Comparison of ENCODE assay signal across 13 cellular contexts in genomic region chr11:61577383-61578118, GRCh38. TPM values are rescaled to one million over a fixed set of nuclear protein-coding genes. Genes with fewer than 3 reads are reported as not detected.
DNase-seq lines count a peak whose midpoint lies in the region; ATAC-seq, FAIRE-seq and TF ChIP-seq lines count a peak whose summit lies in the region.
"Had no signal": no experiment of that assay in that cellular context is flagged by ENCODE, and none has a peak within 500 bp of the region (broad histone marks: within the 10 kb centered on the region; RNA-seq: fewer than 3 reads in every experiment).

No MANE protein-coding gene starts in this region.

- H3K9me3 Mint-ChIP-seq in MCF 10A (ENCODE audit: unreplicated experiment), result no peaks in the 10 kb centered on the region
- H3K9me3 Mint-ChIP-seq: stimulated activated memory B cell treated with anti-CD40 and anti-IgM and Interleukin-4, amounts not matched to agents 10 μg/mL and 1 μg/mL and 100 μg/mL, for 72 hours had no signal

- no peak overlapping the region for H3K27ac Mint-ChIP-seq in MCF 10A (ENCODE audit: low read depth, unreplicated experiment)
- H3K27ac Mint-ChIP-seq: stimulated activated memory B cell treated with anti-CD40 and anti-IgM and Interleukin-4, amounts not matched to agents 10 μg/mL and 1 μg/mL and 100 μg/mL, for 72 hours had no signal

- no peaks in the 10 kb centered on the region; a peak in 1 of 4 replicates for H3K79me2 ChIP-seq in H1 (ENCODE audit: control insufficient read depth in 1 of 2, insufficient read depth in 2 of 2, low read length in 2 of 2)

- TF ChIP-seq POLR2A in IMR-90 (IDR thresholded peaks at IDR 0.05; ENCODE audit: low read depth, low read length) (no peak), H1 (IDR thresholded peaks at IDR 0.05; ENCODE audit: control extremely low read depth in 1 of 2, low read depth in 2 of 2, low read length in 2 of 2) (no peak), body of pancreas (IDR thresholded peaks at IDR 0.05) (no peak)

- in situ Hi-C loops in IMR-90 (cut with MboI; ENCODE audit: low sequenced_read_pairs), result no loop called here

- H4K20me1 ChIP-seq in IMR-90 (ENCODE audit: insufficient read depth, low read length) (no peaks in the 10 kb centered on the region), H1 (replicated peaks in 1 of 2; ENCODE audit: control insufficient read depth in 1 of 2, insufficient read depth in 2 of 2, low read length in 2 of 2) (peaks cover 0 to 23% of the 10 kb centered on the region in 2 experiments)

- dilution Hi-C loops in IMR-90 (cut with HindIII; ENCODE audit: low sequenced_read_pairs, unreplicated experiment), result no loop called here

- H4K91ac ChIP-seq in IMR-90 (ENCODE audit: insufficient read depth, low read depth, low read length) (no peak overlapping the region), H1 (replicated peaks; ENCODE audit: insufficient read length, low read length) (no peak overlapping the region)

- H4K5ac ChIP-seq in IMR-90 (ENCODE audit: low read depth, low read length), result no peak overlapping the region
- H4K5ac ChIP-seq in H1 (ENCODE audit: insufficient read length, low read depth, low read length), result peak overlapping the region; percentile 22

- no peak overlapping the region for H2BK5ac ChIP-seq in IMR-90 (ENCODE audit: low read depth, low read length, poor library complexity, severe bottlenecking)
- H2BK5ac ChIP-seq in H1 (ENCODE audit: low read depth, low read length), result peak overlapping the region; percentile 48; the same call in 1 of the 2 replicates

- FAIRE-seq in H1 (lab: Jason Lieb, UNC), result no peak

- no peaks in the 10 kb centered on the region for H3K36me3 Mint-ChIP-seq in MCF 10A (ENCODE audit: insufficient read depth, unreplicated experiment)
- H3K36me3 Mint-ChIP-seq: stimulated activated memory B cell treated with anti-CD40 and anti-IgM and Interleukin-4, amounts not matched to agents 10 μg/mL and 1 μg/mL and 100 μg/mL, for 72 hours had no signal

- TF ChIP-seq RAD21 in IMR-90 (IDR thresholded peaks at IDR 0.05; ENCODE audit: low read length) (0 out of 2 replicates have a peak, but pooled peaks have one; percentile 18), H1 (IDR thresholded peaks at IDR 0.05 in 1 of 2, conservative IDR thresholded peaks at IDR 0.05 in 1 of 2; ENCODE audit: low read depth in 2 of 2, low read length in 2 of 2) (peak; percentile 60 to 72), liver (IDR thresholded peaks at IDR 0.05) (peak; percentile 65 to 70)

- no peak overlapping the region for H2BK12ac ChIP-seq in H1 (ENCODE audit: low read depth, low read length)

- no peak overlapping the region for H3K4me3 Mint-ChIP-seq in MCF 10A (ENCODE audit: unreplicated experiment)
- H3K4me3 Mint-ChIP-seq: stimulated activated memory B cell treated with anti-CD40 and anti-IgM and Interleukin-4, amounts not matched to agents 10 μg/mL and 1 μg/mL and 100 μg/mL, for 72 hours had no signal

- no peak overlapping the region for H3K4ac ChIP-seq in IMR-90 (ENCODE audit: low read depth, low read length)
- no peak overlapping the region for H3K4ac ChIP-seq in H1 (replicated peaks; ENCODE audit: insufficient read length, low read depth, low read length)

- H3K9me3 ChIP-seq in IMR-90 (ENCODE audit: control insufficient read depth, insufficient read depth, low read length), result no peaks in the 10 kb centered on the region
- H3K9me3 ChIP-seq in H1 (ENCODE audit: insufficient read depth in 2 of 2, low read depth in 1 of 2, low read length in 1 of 2), result no peaks in the 10 kb centered on the region
- no peaks in the 10 kb centered on the region for H3K9me3 ChIP-seq in liver (ENCODE audit: control insufficient read depth in 4 of 4, low read length in 3 of 4)
- H3K9me3 ChIP-seq in body of pancreas, result no peaks in the 10 kb centered on the region

- H2AK5ac ChIP-seq in IMR-90 (ENCODE audit: low read depth, low read length) (no peak overlapping the region), H1 (ENCODE audit: low read depth, low read length) (0 out of 2 replicates have a peak overlapping the region, but pooled peaks have one; percentile 5)

- 0 out of 2 replicates have a peak, but pooled peaks cover 5% of the 10 kb centered on the region for H3K9me1 ChIP-seq in IMR-90 (ENCODE audit: insufficient read depth, low read length)

- no peak overlapping the region for H3K4me2 ChIP-seq in IMR-90 (ENCODE audit: low read depth, low read length)
- peak overlapping the region in 1 of 2 experiments; percentile 9; a peak in 1 of 4 replicates for H3K4me2 ChIP-seq in H1 (ENCODE audit: insufficient read depth in 1 of 2, low read depth in 2 of 2, low read length in 2 of 2)

- H2BK120ac ChIP-seq in IMR-90 (ENCODE audit: low read depth, low read length) (no peak overlapping the region), H1 (replicated peaks; ENCODE audit: low read depth, low read length) (no peak overlapping the region)

- TF ChIP-seq CTCF in BJ (IDR thresholded peaks at IDR 0.05; ENCODE audit: insufficient read depth, low read depth, low read length) (peak; percentile 21; the same call in 1 of the 2 replicates), IMR-90 (conservative IDR thresholded peaks at IDR 0.05; ENCODE audit: low read depth, low read length) (peak; percentile 36), H1 (IDR thresholded peaks at IDR 0.05; ENCODE audit: control extremely low read depth in 1 of 3, insufficient read depth in 1 of 3, low read depth in 1 of 3, low read length in 3 of 3) (peak in 2 of 3 experiments; percentile 64 to 83; a peak in 3 of 4 replicates), liver (IDR thresholded peaks at IDR 0.05; ENCODE audit: low read depth, low read length, missing input control) (peak; percentile 41), MCF 10A (IDR thresholded peaks at IDR 0.05; ENCODE audit: unreplicated experiment) (no peak), body of pancreas (IDR thresholded peaks at IDR 0.05) (peak in 2 of 7 experiments; percentile 20 to 30)

- no peak for DNase-seq in BJ (ENCODE audit: low read depth)
- no peak for DNase-seq in IMR-90
- DNase-seq in H1 (ENCODE audit: low read depth in 1 of 2, low spot score in 2 of 2), result peak in 1 of 2 experiments; percentile 64
- DNase-seq in stimulated activated naive CD8-positive, alpha-beta T cell treated with anti-CD3 and anti-CD28 coated beads, Interleukin-15, Interleukin-2, amounts not matched to agents 100 U/mL and 50 U/mL, for 24 hours, result no peak
- no peak for DNase-seq in MCF 10A (ENCODE audit: unreplicated experiment)
- DNase-seq in body of pancreas, result no peak
- DNase-seq: amniotic stem cell; EL; NCI-H2107; stimulated activated CD4-positive, alpha-beta T cell treated with anti-CD3 and anti-CD28 coated beads, Interleukin-12 subunit alpha, Interleukin-12 subunit beta, amount 100 ng/mL, for 4 hours had no signal

- H3K4me1 ChIP-seq in IMR-90 (ENCODE audit: control insufficient read depth, insufficient read depth, low read length) (no peaks in the 10 kb centered on the region), H1 (replicated peaks in 1 of 4; ENCODE audit: control insufficient read depth in 3 of 4, insufficient read depth in 4 of 4, low read length in 3 of 4) (peaks cover 4 to 39% (median 33%) of the 10 kb centered on the region in 4 experiments), liver (ENCODE audit: control insufficient read depth in 4 of 4, insufficient read depth in 4 of 4, low read length in 3 of 4) (peaks cover 7 to 50% (median 33%) of the 10 kb centered on the region in 4 donors), body of pancreas (peaks cover 21% of the 10 kb centered on the region)

- intact Hi-C loops in IMR-90 (cut with micrococcal nuclease), result loop anchor here (5.0 kb wide), 1 partner anchor 45 kb away; no protein-coding TSS in a partner anchor
- intact Hi-C loops in MCF 10A (cut with micrococcal nuclease), result no loop called here
- intact Hi-C loops in body of pancreas (cut with DNase I), result no loop called here

- no peaks in the 10 kb centered on the region for H3K27me3 Mint-ChIP-seq in MCF 10A (ENCODE audit: insufficient read depth, unreplicated experiment)

- no peak overlapping the region for H2BK20ac ChIP-seq in IMR-90 (ENCODE audit: low read depth, low read length)
- H2BK20ac ChIP-seq in H1 (ENCODE audit: low read length), result peak overlapping the region; percentile 34; the same call in 1 of the 2 replicates

- POLR2A ChIA-PET in BJ (lab: Charles Lee) (no interaction called here), IMR-90 (lab: Charles Lee; ENCODE audit: unreplicated experiment) (no interaction called here), H1 (lab: Charles Lee; ENCODE audit: partially characterized antibody) (interaction anchor here (0.9 to 2.9 kb wide), 7 partner anchors 8 to 996 kb away, joined by 3 to 16 read pairs (median 3); partner anchors contain the start of gene EEF1G), MCF 10A (lab: Yijun Ruan, JAX) (interaction anchor here (1.1 kb wide), 1 partner anchor 996 kb away, joined by 3 read pairs; the partner anchor contains the start of gene EEF1G)

- peaks cover 41% of the 10 kb centered on the region for H3K27me3 ChIP-seq in BJ (ENCODE audit: control insufficient read depth, insufficient read depth, low read length)
- peaks cover 69% of the 10 kb centered on the region for H3K27me3 ChIP-seq in IMR-90 (ENCODE audit: control insufficient read depth, insufficient read depth, low read length)
- H3K27me3 ChIP-seq in H1 (replicated peaks in 1 of 4; ENCODE audit: control insufficient read depth in 3 of 4, extremely low read depth in 1 of 4, insufficient read depth in 3 of 4, low read length in 3 of 4), result peaks cover 2 to 27% (median 24%) of the 10 kb centered on the region in 4 experiments
- no peaks in the 10 kb centered on the region for H3K27me3 ChIP-seq in liver (ENCODE audit: control insufficient read depth in 4 of 4, insufficient read depth in 4 of 4, low read length in 3 of 4)
- H3K27me3 ChIP-seq in body of pancreas, result peaks cover 0 to 6% of the 10 kb centered on the region in 2 donors

- BruUV-seq in IMR-90 (replicated peaks; lab: Mats Ljungman, UMichigan) (no TSS peak), MCF 10A (replicated peaks; lab: Mats Ljungman, UMichigan) (no TSS peak)

- CTCF ChIA-PET in BJ (lab: Yijun Ruan, JAX) (interaction anchor here (1.2 to 4.6 kb wide), 4 partner anchors 13 to 61 kb away, joined by 3 to 13 read pairs (median 8); no protein-coding TSS in a partner anchor), IMR-90 (lab: Yijun Ruan, JAX) (no interaction called here), H1 (lab: Charles Lee; ENCODE audit: partially characterized antibody) (interaction anchor here (0.7 to 8.7 kb wide), 29 partner anchors 10 to 157 kb away, joined by 3 to 146 read pairs (median 5); no protein-coding TSS in a partner anchor), MCF 10A (lab: Yijun Ruan, JAX) (interaction anchor here (1.3 to 3.2 kb wide), 2 partner anchors 50 to 61 kb away, joined by 5 to 13 read pairs; no protein-coding TSS in a partner anchor)

- H3K14ac ChIP-seq in IMR-90 (replicated peaks; ENCODE audit: low read depth, low read length) (no peak overlapping the region), H1 (ENCODE audit: insufficient read length) (no peak overlapping the region)

- H3K4me3 ChIP-seq in BJ (ENCODE audit: low read depth, low read length), result no peak overlapping the region
- no peak overlapping the region for H3K4me3 ChIP-seq in IMR-90 (ENCODE audit: insufficient read depth, low read depth, low read length)
- no peak overlapping the region; a peak in 1 of 8 replicates for H3K4me3 ChIP-seq in H1 (ENCODE audit: extremely low read depth in 1 of 4, insufficient read depth in 2 of 4, low read depth in 3 of 4, low read length in 4 of 4)
- H3K4me3 ChIP-seq in liver (ENCODE audit: low read depth in 1 of 3, low read length in 3 of 3), result no peak overlapping the region
- no peak overlapping the region for H3K4me3 ChIP-seq in body of pancreas

- H2AFZ ChIP-seq in IMR-90 (replicated peaks; ENCODE audit: low read length, poor library complexity), result no peak overlapping the region
- H2AFZ ChIP-seq in H1 (ENCODE audit: low read length), result no peak overlapping the region

- no peak overlapping the region for H3K27ac ChIP-seq in IMR-90 (ENCODE audit: insufficient read depth, low read length)
- no peak overlapping the region for H3K27ac ChIP-seq in H1 (ENCODE audit: low read depth, low read length)
- no peak overlapping the region for H3K27ac ChIP-seq in liver (ENCODE audit: low read depth in 1 of 2, low read length in 2 of 2)
- no peak overlapping the region for H3K27ac ChIP-seq in body of pancreas

- no CpG with 5 or more reads among the region's 7 CpGs for WGBS in IMR-90 (ENCODE audit: extremely low coverage in 2 of 2, insufficient read length in 1 of 2), 2 experiments
- WGBS in H1 (ENCODE audit: extremely low coverage in 1 of 2, insufficient coverage in 1 of 2, insufficient read length in 1 of 2, insufficient replicate concordance in 2 of 2, low coverage in 1 of 2, low lambda C conversion rate in 2 of 2, missing lambda C conversion rate in 1 of 2), 2 experiments, result 55% methylated on average over 7 of the region's 7 CpGs; no CpG with 5 or more reads in 1 of the 2 experiments
- 59% methylated on average over 7 of the region's 7 CpGs for WGBS in liver
- WGBS in body of pancreas, 2 donors, result 62 to 68% methylated on average over 7 of the region's 7 CpGs

- H3K56ac ChIP-seq in IMR-90 (ENCODE audit: extremely low read depth, insufficient read depth, low read length) (no peak overlapping the region), H1 (replicated peaks; ENCODE audit: insufficient read length, low read depth, low read length) (no peak overlapping the region)

- H3K18ac ChIP-seq in IMR-90 (ENCODE audit: low read depth, low read length) (no peak overlapping the region), H1 (ENCODE audit: extremely low read depth, low read length) (peak overlapping the region; percentile 19; the same call in 1 of the 2 replicates)

- peaks cover 11% of the 10 kb centered on the region for H3K4me1 Mint-ChIP-seq in MCF 10A (ENCODE audit: insufficient read depth, unreplicated experiment)

- no peak overlapping the region for H3K9ac ChIP-seq in IMR-90 (ENCODE audit: low read depth, low read length)
- no peak overlapping the region for H3K9ac ChIP-seq in H1 (replicated peaks in 1 of 4; ENCODE audit: extremely low read depth in 1 of 4, low read depth in 3 of 4, low read length in 3 of 4)
- no peak overlapping the region for H3K9ac ChIP-seq in liver (ENCODE audit: low read depth in 1 of 2, low read length in 2 of 2)

- no peak overlapping the region for H2BK15ac ChIP-seq in IMR-90 (ENCODE audit: low read depth, low read length)
- peak overlapping the region; percentile 83 for H2BK15ac ChIP-seq in H1 (ENCODE audit: low read length)

- H2AK9ac ChIP-seq in IMR-90 (replicated peaks; ENCODE audit: low read depth, low read length, poor library complexity), result no peak overlapping the region

- H3K79me1 ChIP-seq in IMR-90 (ENCODE audit: low read depth in 1 of 2, low read length in 2 of 2), result no peaks in the 10 kb centered on the region
- H3K79me1 ChIP-seq in H1 (ENCODE audit: low read depth, low read length), result no peaks in the 10 kb centered on the region; the same call in 1 of the 2 replicates

- no peaks in the 10 kb centered on the region for H3K36me3 ChIP-seq in BJ (ENCODE audit: control insufficient read depth, insufficient read depth, low read length)
- H3K36me3 ChIP-seq in IMR-90 (ENCODE audit: control insufficient read depth, insufficient read depth, low read length), result no peaks in the 10 kb centered on the region
- no peaks in the 10 kb centered on the region for H3K36me3 ChIP-seq in H1 (ENCODE audit: control insufficient read depth in 2 of 4, insufficient read depth in 4 of 4, low read length in 3 of 4)
- H3K36me3 ChIP-seq in liver (ENCODE audit: control insufficient read depth in 4 of 4, insufficient read depth in 3 of 4, low read depth in 1 of 4, low read length in 3 of 4), result no peaks in the 10 kb centered on the region
- H3K36me3 ChIP-seq in body of pancreas (replicated peaks in 1 of 2; ENCODE audit: insufficient read depth in 1 of 2, low read depth in 2 of 2), result no peaks in the 10 kb centered on the region

- no peak overlapping the region for H3K23ac ChIP-seq in IMR-90 (ENCODE audit: low read depth, low read length)
- no peak overlapping the region for H3K23ac ChIP-seq in H1 (ENCODE audit: insufficient read length)

- peaks cover 10% of the 10 kb centered on the region for H3K23me2 ChIP-seq in H1 (ENCODE audit: low read depth, low read length)

- no peak for TF ChIP-seq EP300 in H1 (IDR thresholded peaks at IDR 0.05; ENCODE audit: borderline replicate concordance in 1 of 2, low read depth in 2 of 2, low read length in 2 of 2)

- H4K8ac ChIP-seq in IMR-90 (ENCODE audit: low read depth in 2 of 2, low read length in 2 of 2), result no peak overlapping the region
- H4K8ac ChIP-seq in H1 (ENCODE audit: extremely low read depth, insufficient read depth, low read length), result no peak overlapping the region; the same call in 1 of the 2 replicates

- ATAC-seq in IMR-90 (ENCODE audit: low read depth) (no peak), HG02798 (IDR thresholded peaks at IDR 0.05; ENCODE audit: poor library complexity, unreplicated experiment) (no peak), body of pancreas (no peak)
- ATAC-seq in stimulated activated naive CD8-positive, alpha-beta T cell treated with anti-CD3 and anti-CD28 coated beads, Interleukin-15, Interleukin-2, amounts not matched to agents 100 U/mL and 50 U/mL, for 24 hours, result no peak
- ATAC-seq: stimulated activated memory B cell treated with anti-CD40 and anti-IgM and Interleukin-4, amounts not matched to agents 10 μg/mL and 1 μg/mL and 100 μg/mL, for 72 hours had no signal

RNA-seq across cellular contexts. Expression of gene SYT7, which starts 3.3 kb away (rescaled TPM):
- polyA plus RNA-seq in BJ (2011; rRNA removed) (0.01 and 0.04 TPM in 2 replicates), IMR-90 (2012; rRNA removed) (0.19 and 0.26 TPM in 2 replicates), H1 (2011; rRNA removed) (9.6 and 14.4 TPM in 2 replicates), liver (10 to 100 TPM; 15.2 to 46.4 TPM)
- polyA minus RNA-seq in BJ (2011; rRNA and poly(A)+ RNA removed), result not detected in 2 replicates
- total RNA-seq in IMR-90 (2012; rRNA removed) (under 0.01 TPM in 1 of 2 replicates, not detected in the other), liver (100 to 1,000 TPM in 1 of 2 donors, 1 to 10 TPM in 1; 2.1 to 114 TPM), MCF 10A (2022) (25.2 and 57.7 TPM in 2 replicates), body of pancreas (10 to 100 TPM in 1 of 2 donors, 1 to 10 TPM in 1; 8.6 to 12.2 TPM)
- polyA plus RNA-seq in IMR-90 (2012; cell fraction: cytosol; rRNA removed), result 0.10 and 0.29 TPM in 2 replicates
- polyA plus RNA-seq in IMR-90 (2012; cell fraction: nucleus; rRNA removed; ENCODE audit: low replicate concordance), result 0.53 and 0.90 TPM in 2 replicates
- total RNA-seq in H1 (2021; fragmentation: NEBNext Ultra II Directional; extraction: Animal tissue kit (Norgen Biotek cat#: 25700)), result 10.5 and 10.6 TPM in 2 replicates
- 9.2 TPM for polyA plus RNA-seq in H1 (2011; cell fraction: cytosol; rRNA removed)
- polyA plus RNA-seq in H1 (2011; cell fraction: nucleus; rRNA removed), result 23.5 TPM
- 9.2 to 16.6 TPM (median 13.7 TPM) in 4 replicates for polyA plus RNA-seq in H1 (2012, experiment 1 of 2)
- 7.6 TPM for polyA plus RNA-seq in H1 (2012, experiment 2 of 2)
- polyA plus RNA-seq in H1 (2013, experiment 1 of 2), result 10.6 TPM
- 10.5 TPM for polyA plus RNA-seq in H1 (2013, experiment 2 of 2)
- polyA minus RNA-seq in H1 (2011; rRNA and poly(A)+ RNA removed), result 5.7 and 8.6 TPM in 2 replicates
- 8.2 TPM for polyA minus RNA-seq in H1 (2011; cell fraction: cytosol; rRNA and poly(A)+ RNA removed)
- 6.4 TPM for polyA minus RNA-seq in H1 (2011; cell fraction: nucleus; rRNA and poly(A)+ RNA removed)

Comparison
In these comparisons a context has a peak if more than half of its experiments do, and no peak if none do; other contexts are left out.
1. POLR2A ChIA-PET loops: an anchor here in H1 (0.9 to 2.9 kb wide) and MCF 10A (1.1 kb wide); none called in BJ and IMR-90.